In genomic region chr11:123213307-123213708, GRCh38 we compare ENCODE assay signal across 22 cellular contexts. TPM values are rescaled to one million over a fixed set of nuclear protein-coding genes. Genes with fewer than 3 reads are reported as not detected.
DNase-seq lines count a peak whose midpoint lies in the region; ATAC-seq and TF ChIP-seq lines count a peak whose summit lies in the region.
"Had no signal": no experiment of that assay in that cellular context is flagged by ENCODE, and none has a peak within 500 bp of the region (broad histone marks: within the 10 kb centered on the region; RNA-seq: fewer than 3 reads in every experiment).

No MANE protein-coding gene starts in this region.

- peak; percentile 26 to 28 for DNase-seq in NCI-H526 (lab: John Stamatoyannopoulos, UW)
- DNase-seq in NCI-H526 treated with DMSO at 0.1 percent for 48 hours (lab: John Stamatoyannopoulos, UW): no peak
- DNase-seq in colonic mucosa: peak; percentile 46
- peak in 1 of 3 donors; percentile 53 for DNase-seq in mucosa of descending colon
- DNase-seq in transverse colon: no peak
- no peak for DNase-seq in amniotic stem cell (lab: John Stamatoyannopoulos, UW)
- no peak for DNase-seq in activated naive CD4-positive, alpha-beta T cell treated with anti-CD3 and anti-CD28 coated beads for 36 hours
- no peak for DNase-seq in RPMI8226
- DNase-seq: 8988T; CD8-positive, alpha-beta memory T cell; DMS79 treated with DMSO at 0.1 percent for 48 hours; HCEC 1CT; Karpas-422; MM.1S; NCI-H1105; NCI-H187; NCI-H446; NCI-H774; PC-3 had no signal

- no peak for TF ChIP-seq POLR2A in transverse colon (IDR thresholded peaks at IDR 0.05)

- no peaks in the 10 kb centered on the region for H3K36me3 ChIP-seq in colonic mucosa
- H3K36me3 ChIP-seq in mucosa of descending colon (ENCODE audit: low read depth): no peaks in the 10 kb centered on the region
- H3K36me3 ChIP-seq in transverse colon: no peaks in the 10 kb centered on the region
- H3K36me3 ChIP-seq: BLaER1 treated with 17β-estradiol and CSF1 and Interleukin-3, amounts not matched to agents 10 nM and 100 nM; SJSA1 had no signal

- no peak overlapping the region for H3K4me3 Mint-ChIP-seq in activated naive CD4-positive, alpha-beta T cell treated with anti-CD3 and anti-CD28 coated beads for 36 hours
- H3K4me3 Mint-ChIP-seq: CD8-positive, alpha-beta memory T cell had no signal

- no peak overlapping the region for H3K27ac Mint-ChIP-seq in activated naive CD4-positive, alpha-beta T cell treated with anti-CD3 and anti-CD28 coated beads for 36 hours
- H3K27ac Mint-ChIP-seq: CD8-positive, alpha-beta memory T cell had no signal

- no peaks in the 10 kb centered on the region for H3K27me3 ChIP-seq in colonic mucosa
- no peaks in the 10 kb centered on the region for H3K27me3 ChIP-seq in transverse colon
- H3K27me3 ChIP-seq: BLaER1 treated with 17β-estradiol and CSF1 and Interleukin-3, amounts not matched to agents 10 nM and 100 nM; SJSA1 had no signal

- no peaks in the 10 kb centered on the region for H3K4me1 ChIP-seq in colonic mucosa
- peaks cover 16% of the 10 kb centered on the region for H3K4me1 ChIP-seq in mucosa of descending colon (ENCODE audit: low read depth)
- H3K4me1 ChIP-seq in transverse colon: peaks cover 0 to 34% (median 17%) of the 10 kb centered on the region in 4 donors

- H3K36me3 Mint-ChIP-seq in activated naive CD4-positive, alpha-beta T cell treated with anti-CD3 and anti-CD28 coated beads for 36 hours (ENCODE audit: low read depth): no peaks in the 10 kb centered on the region
- H3K36me3 Mint-ChIP-seq: CD8-positive, alpha-beta memory T cell had no signal

- peaks cover 14% of the 10 kb centered on the region for H3K27me3 Mint-ChIP-seq in activated naive CD4-positive, alpha-beta T cell treated with anti-CD3 and anti-CD28 coated beads for 36 hours (ENCODE audit: low read depth)

- H3K4me1 Mint-ChIP-seq in activated naive CD4-positive, alpha-beta T cell treated with anti-CD3 and anti-CD28 coated beads for 36 hours (ENCODE audit: low read depth): no peaks in the 10 kb centered on the region
- H3K4me1 Mint-ChIP-seq: CD8-positive, alpha-beta memory T cell had no signal

- intact Hi-C loops in colonic mucosa (cut with DNase I) (no loop called here), mucosa of descending colon (cut with DNase I, micrococcal nuclease) (no loop called here), transverse colon (cut with DNase I; ENCODE audit: low total_unique reads) (no loop called here)
- intact Hi-C loops in activated naive CD4-positive, alpha-beta T cell treated with anti-CD3 and anti-CD28 coated beads for 36 hours (cut with micrococcal nuclease): no loop called here

- H3K4me3 ChIP-seq in colonic mucosa (no peak overlapping the region), mucosa of descending colon (no peak overlapping the region), transverse colon (peak overlapping the region in 1 of 4 donors; percentile 10)
- H3K4me3 ChIP-seq: BLaER1 treated with 17β-estradiol and CSF1 and Interleukin-3, amounts not matched to agents 10 nM and 100 nM; GM12878; SJSA1 had no signal

- 33 to 51% methylated on average over 4 to 7 of the region's 7 CpGs for WGBS in transverse colon (ENCODE audit: low coverage in 1 of 2), 2 donors

- in situ Hi-C loops in transverse colon (cut with MboI; ENCODE audit: low pct_ligation_motif_present in 1 of 4, low pct_unique_long_range_greater_than_20kb in 1 of 4, low sequenced_read_pairs in 3 of 4): no loop called here

- TF ChIP-seq CTCF in colonic mucosa (IDR thresholded peaks at IDR 0.05) (no peak), mucosa of descending colon (IDR thresholded peaks at IDR 0.05) (no peak), transverse colon (IDR thresholded peaks at IDR 0.05) (no peak)

- no peaks in the 10 kb centered on the region for H3K9me3 Mint-ChIP-seq in activated naive CD4-positive, alpha-beta T cell treated with anti-CD3 and anti-CD28 coated beads for 36 hours
- H3K9me3 Mint-ChIP-seq: CD8-positive, alpha-beta memory T cell had no signal

- CTCF ChIA-PET in activated naive CD4-positive, alpha-beta T cell treated with anti-CD3 and anti-CD28 coated beads for 36 hours (lab: Charles Lee): no interaction called here

- TF ChIP-seq EP300 in transverse colon (IDR thresholded peaks at IDR 0.05; ENCODE audit: low read depth): no peak

- peak overlapping the region; percentile 6 for H3K27ac ChIP-seq in colonic mucosa
- H3K27ac ChIP-seq in transverse colon: peak overlapping the region; percentile 4 to 65 (median 49)
- H3K27ac ChIP-seq: BLaER1 treated with 17β-estradiol and CSF1 and Interleukin-3, amounts not matched to agents 10 nM and 100 nM; SJSA1 had no signal

- peak; percentile 92 for ATAC-seq in mucosa of descending colon
- ATAC-seq: GM12878, PC-3 had no signal

- no peaks in the 10 kb centered on the region for H3K9me3 ChIP-seq in colonic mucosa
- H3K9me3 ChIP-seq in mucosa of descending colon: no peaks in the 10 kb centered on the region
- H3K9me3 ChIP-seq in transverse colon: no peaks in the 10 kb centered on the region
- H3K9me3 ChIP-seq: BLaER1 treated with 17β-estradiol and CSF1 and Interleukin-3, amounts not matched to agents 10 nM and 100 nM; SJSA1 had no signal

- H3K9ac ChIP-seq in colonic mucosa (ENCODE audit: low read depth in 2 of 2, low read length in 2 of 2): no peak overlapping the region
- H3K9ac ChIP-seq: BLaER1 treated with 17β-estradiol and CSF1 and Interleukin-3, amounts not matched to agents 10 nM and 100 nM had no signal

RNA-seq across cellular contexts. Expression of gene CLMP, which starts 18.3 kb away (rescaled TPM):
- total RNA-seq in colonic mucosa (10 to 100 TPM in 1 of 2 donors, 1 to 10 TPM in 1; 3.3 to 13.2 TPM), mucosa of descending colon (10 to 100 TPM in 2 of 3 donors, 1 to 10 TPM in 1; 4.7 to 84.9 (median 11.0) TPM), transverse colon (10 to 100 TPM; 23.6 to 49.4 (median 38.0) TPM)
- total RNA-seq in activated naive CD4-positive, alpha-beta T cell treated with anti-CD3 and anti-CD28 coated beads for 36 hours: under 1 TPM; 0.14 to 0.15 TPM

Comparison
In these comparisons a context has a peak if more than half of its experiments do, and no peak if none do; other contexts are left out.
1. DNase-seq: peak in NCI-H526 (2 of 2) and colonic mucosa (single experiment); none in NCI-H526 treated with DMSO at 0.1 percent for 48 hours (single experiment), transverse colon (single experiment), amniotic stem cell (single experiment), activated naive CD4-positive, alpha-beta T cell treated with anti-CD3 and anti-CD28 coated beads for 36 hours (single experiment) and RPMI8226 (single experiment).